Comparison of ENCODE assay signal across 12 cellular contexts in the genomic region with DNA sequence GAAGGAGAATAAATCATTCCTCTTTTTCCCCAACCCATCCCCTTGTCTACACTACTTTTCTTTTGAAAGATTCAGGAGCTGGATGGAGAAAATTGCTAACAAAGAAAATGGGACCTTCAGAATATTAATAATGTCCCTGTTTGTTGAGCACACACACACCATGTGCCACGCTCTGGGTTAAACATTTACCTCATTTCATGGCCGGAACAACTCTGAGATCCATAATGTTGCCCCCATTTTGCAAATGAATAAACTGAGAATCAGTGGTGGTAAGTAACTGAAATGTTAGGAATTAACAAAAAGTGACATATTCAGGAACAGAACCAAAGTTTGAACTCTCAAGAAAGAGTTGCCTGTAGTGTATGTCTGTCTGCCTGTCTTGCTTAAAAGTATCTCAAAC. TPM values are rescaled to one million over a fixed set of nuclear protein-coding genes. Genes with fewer than 3 reads are reported as not detected.
A peak's percentile ranks its signal among the peaks of the same experiment; 100 is the strongest.
DNase-seq lines count a peak whose midpoint lies in the region; ATAC-seq, FAIRE-seq and TF ChIP-seq lines count a peak whose summit lies in the region.
"Had no signal": no experiment of that assay in that cellular context is flagged by ENCODE, and none has a peak within 500 bp of the region (broad histone marks: within the 10 kb centered on the region; RNA-seq: fewer than 3 reads in every experiment).

No MANE protein-coding gene starts in this region.

- no peak overlapping the region for H3K9ac ChIP-seq in HepG2 (ENCODE audit: insufficient read depth, low read depth, low read length)

- H3K36me3 Mint-ChIP-seq in activated naive CD8-positive, alpha-beta T cell treated with anti-CD3 and anti-CD28 coated beads, Interleukin-2, amount 50 U/mL, for 24 hours (ENCODE audit: low read depth), result peaks cover 2% of the 10 kb centered on the region

- CTCF ChIA-PET in HepG2 (lab: Yijun Ruan, JAX; ENCODE audit: low intra/inter-chr PET ratio, low total read pairs), result interaction anchor here (1.6 to 3.6 kb wide), 3 partner anchors 93 to 193 kb away, joined by 5 to 27 read pairs (median 23); no protein-coding TSS in a partner anchor

- 9 to 25% methylated on average over 2 of the region's 2 CpGs for WGBS in body of pancreas, 2 donors
- WGBS in HepG2 (ENCODE audit: low lambda C conversion rate), result 29% methylated on average over 2 of the region's 2 CpGs
- WGBS in transverse colon (ENCODE audit: low coverage in 1 of 2), 2 donors, result 61 to 69% methylated on average over 2 of the region's 2 CpGs

- H3K4me3 Mint-ChIP-seq in activated naive CD8-positive, alpha-beta T cell treated with anti-CD3 and anti-CD28 coated beads, Interleukin-2, amount 50 U/mL, for 24 hours, result no peak overlapping the region

- no peaks in the 10 kb centered on the region for H3K9me3 Mint-ChIP-seq in activated naive CD8-positive, alpha-beta T cell treated with anti-CD3 and anti-CD28 coated beads, Interleukin-2, amount 50 U/mL, for 24 hours

- H3K4me1 Mint-ChIP-seq in activated naive CD8-positive, alpha-beta T cell treated with anti-CD3 and anti-CD28 coated beads, Interleukin-2, amount 50 U/mL, for 24 hours, result peaks cover 14% of the 10 kb centered on the region

- H3K4me2 ChIP-seq in HepG2 (ENCODE audit: low read depth, low read length), result peak overlapping the region; percentile 21

- no peak for TF ChIP-seq POLR2A in body of pancreas (IDR thresholded peaks at IDR 0.05)
- TF ChIP-seq POLR2A in HepG2 (IDR thresholded peaks at IDR 0.05; ENCODE audit: insufficient read depth in 1 of 2, low read depth in 2 of 2, low read length in 2 of 2), result no peak
- no peak for TF ChIP-seq POLR2A in transverse colon (IDR thresholded peaks at IDR 0.05)

- in situ Hi-C loops in HepG2 (cut with HindIII; ENCODE audit: extremely low pct_ligation_motif_present, low pct_unique_long_range_greater_than_20kb), result loop anchor here (5.0 kb wide), 1 partner anchor 194 kb away; no protein-coding TSS in a partner anchor
- in situ Hi-C loops in transverse colon (cut with MboI; ENCODE audit: low pct_ligation_motif_present in 1 of 4, low pct_unique_long_range_greater_than_20kb in 1 of 4, low sequenced_read_pairs in 3 of 4), result no loop called here

- H3K27ac Mint-ChIP-seq in activated naive CD8-positive, alpha-beta T cell treated with anti-CD3 and anti-CD28 coated beads, Interleukin-2, amount 50 U/mL, for 24 hours, result no peak overlapping the region

- H3K9me3 ChIP-seq in body of pancreas (no peaks in the 10 kb centered on the region), HepG2 (ENCODE audit: low read length) (no peaks in the 10 kb centered on the region), transverse colon (no peaks in the 10 kb centered on the region)
- H3K9me3 ChIP-seq in effector memory CD4-positive, alpha-beta T cell (ENCODE audit: control insufficient read depth, low read length), result no peaks in the 10 kb centered on the region

- TF ChIP-seq CTCF in body of pancreas (IDR thresholded peaks at IDR 0.05), result no peak
- TF ChIP-seq CTCF in HepG2 (CRISPR knock-in tag; IDR thresholded peaks at IDR 0.05), result no peak
- no peak for TF ChIP-seq CTCF in transverse colon (IDR thresholded peaks at IDR 0.05)

- H3K27me3 Mint-ChIP-seq in activated naive CD8-positive, alpha-beta T cell treated with anti-CD3 and anti-CD28 coated beads, Interleukin-2, amount 50 U/mL, for 24 hours, result peaks cover 46% of the 10 kb centered on the region

- ATAC-seq in body of pancreas, result no peak
- no peak; the same call in 2 of the 3 replicates for ATAC-seq in HepG2
- no peak for ATAC-seq in activated naive CD8-positive, alpha-beta T cell treated with anti-CD3 and anti-CD28 coated beads, Interleukin-2, amount 50 U/mL, for 24 hours

- H3K79me2 ChIP-seq in HepG2 (ENCODE audit: insufficient read depth, low read length), result no peaks in the 10 kb centered on the region

- H3K4me1 ChIP-seq in body of pancreas, result peaks cover 16% of the 10 kb centered on the region
- H3K4me1 ChIP-seq in HepG2 (ENCODE audit: insufficient read depth, low read length), result peaks cover 29% of the 10 kb centered on the region
- peaks cover 0 to 12% (median 9%) of the 10 kb centered on the region in 4 donors for H3K4me1 ChIP-seq in transverse colon
- no peaks in the 10 kb centered on the region for H3K4me1 ChIP-seq in effector memory CD4-positive, alpha-beta T cell (ENCODE audit: control insufficient read depth, insufficient read depth, low read length, poor library complexity, severe bottlenecking)

- no peak for TF ChIP-seq EP300 in HepG2 (IDR thresholded peaks at IDR 0.05; ENCODE audit: low read depth in 2 of 2, low read length in 2 of 2)
- TF ChIP-seq EP300 in HepG2 (CRISPR knock-in tag; IDR thresholded peaks at IDR 0.05; ENCODE audit: borderline replicate concordance), result no peak
- no peak for TF ChIP-seq EP300 in transverse colon (IDR thresholded peaks at IDR 0.05; ENCODE audit: low read depth)

- no peak for FAIRE-seq in HepG2 (lab: Jason Lieb, UNC)
- FAIRE-seq: bronchial epithelial cell, small intestine had no signal

- peak; percentile 25 for DNase-seq in DMS53 (lab: John Stamatoyannopoulos, UW)
- no peak for DNase-seq in DMS53 treated with DMSO at 0.1 percent for 48 hours (lab: John Stamatoyannopoulos, UW; ENCODE audit: unreplicated experiment)
- DNase-seq in body of pancreas, result no peak
- no peak for DNase-seq in HepG2 (ENCODE audit: low spot score)
- DNase-seq in transverse colon, result no peak
- DNase-seq in activated naive CD8-positive, alpha-beta T cell treated with anti-CD3 and anti-CD28 coated beads, Interleukin-2, amount 50 U/mL, for 24 hours, result no peak
- no peak for DNase-seq in effector memory CD4-positive, alpha-beta T cell
- DNase-seq in activated CD8-positive, alpha-beta memory T cell treated with anti-CD3 and anti-CD28 coated beads, Interleukin-2, amount 50 U/mL, for 4 hours, result no peak
- DNase-seq: NCI-H2081 had no signal

- intact Hi-C loops in body of pancreas (cut with DNase I) (no loop called here), HepG2 (cut with micrococcal nuclease; ENCODE audit: unreplicated experiment) (loop anchor here (5.0 kb wide), 1 partner anchor 91 kb away; no protein-coding TSS in a partner anchor), transverse colon (cut with DNase I; ENCODE audit: low total_unique reads) (no loop called here)

- H3K27ac ChIP-seq in body of pancreas (peak overlapping the region in 3 of 4 donors; percentile 54 to 70 (median 57)), HepG2 (ENCODE audit: extremely low read length, insufficient read depth, low read length) (no peak overlapping the region), transverse colon (peak overlapping the region; percentile 68 to 81 (median 70))
- H3K27ac ChIP-seq in effector memory CD4-positive, alpha-beta T cell (ENCODE audit: insufficient read depth, low read length, poor library complexity, severe bottlenecking), result no peak overlapping the region
- H3K27ac ChIP-seq: 22Rv1 had no signal

- no TSS peak for BruUV-seq in HepG2 (replicated peaks; lab: Mats Ljungman, UMichigan)

- H3K27me3 ChIP-seq in body of pancreas (no peaks in the 10 kb centered on the region), HepG2 (ENCODE audit: control insufficient read depth in 1 of 2, insufficient read depth in 2 of 2, low read length in 2 of 2) (no peaks in the 10 kb centered on the region), transverse colon (no peaks in the 10 kb centered on the region)
- H3K27me3 ChIP-seq in effector memory CD4-positive, alpha-beta T cell (replicated peaks; ENCODE audit: control insufficient read depth, insufficient read depth, low read length, poor library complexity, severe bottlenecking), result peaks cover 4% of the 10 kb centered on the region

- no peak overlapping the region for H3K4me3 ChIP-seq in body of pancreas
- no peak overlapping the region for H3K4me3 ChIP-seq in HepG2 (replicated peaks in 1 of 3; ENCODE audit: insufficient read depth in 1 of 3, low read depth in 2 of 3, low read length in 3 of 3)
- H3K4me3 ChIP-seq in transverse colon, result no peak overlapping the region
- no peak overlapping the region for H3K4me3 ChIP-seq in effector memory CD4-positive, alpha-beta T cell (ENCODE audit: insufficient read depth, low read depth, low read length, poor library complexity, severe bottlenecking)

- no peaks in the 10 kb centered on the region for H3K36me3 ChIP-seq in body of pancreas (replicated peaks in 1 of 2; ENCODE audit: insufficient read depth in 1 of 2, low read depth in 2 of 2)
- H3K36me3 ChIP-seq in HepG2 (replicated peaks in 1 of 2; ENCODE audit: control insufficient read depth in 1 of 2, insufficient read depth in 2 of 2, low read length in 2 of 2), result no peaks in the 10 kb centered on the region
- H3K36me3 ChIP-seq in transverse colon, result no peaks in the 10 kb centered on the region
- H3K36me3 ChIP-seq in effector memory CD4-positive, alpha-beta T cell (ENCODE audit: control insufficient read depth, insufficient read depth, low read length), result no peaks in the 10 kb centered on the region

- H2AFZ ChIP-seq in HepG2 (ENCODE audit: low read length), result no peak overlapping the region

- POLR2A ChIA-PET in HepG2 (lab: Yijun Ruan, JAX), result no interaction called here

- no peak for TF ChIP-seq RAD21 in HepG2 (CRISPR knock-in tag; IDR thresholded peaks at IDR 0.05)

- H4K20me1 ChIP-seq in HepG2 (ENCODE audit: insufficient read depth, low read length), result no peaks in the 10 kb centered on the region

RNA-seq across cellular contexts. Expression of a gene that starts 51.5 kb away (rescaled TPM):
- total RNA-seq in body of pancreas (10 to 100 TPM; 24.1 to 35.0 TPM), HepG2 (2016; rRNA removed; fragmentation: Illumina TruSeq; extraction: Trizol) (48.5 and 81.0 TPM in 2 replicates), transverse colon (100 to 1,000 TPM in 1 of 4 donors, 10 to 100 TPM in 3; 14.2 to 272 (median 32.7) TPM)
- total RNA-seq in HepG2 (2016; cell fraction: cytosol; rRNA removed; fragmentation: Illumina TruSeq; extraction: Trizol; ENCODE audit: low read depth), result 58.3 and 63.0 TPM in 2 replicates
- 49.9 and 76.4 TPM in 2 replicates for total RNA-seq in HepG2 (2016; cell fraction: insoluble cytoplasmic fraction; rRNA removed; fragmentation: Illumina TruSeq; extraction: Trizol)
- total RNA-seq in HepG2 (2016; cell fraction: membrane; rRNA removed; fragmentation: Illumina TruSeq; extraction: Trizol), result 32.5 and 33.6 TPM in 2 replicates
- total RNA-seq in HepG2 (2016; cell fraction: nucleus; rRNA removed; fragmentation: Illumina TruSeq; extraction: Trizol), result 50.6 and 52.2 TPM in 2 replicates
- 27.2 and 30.0 TPM in 2 replicates for polyA plus RNA-seq in HepG2 (2011; rRNA removed)
- polyA plus RNA-seq in HepG2 (2011; cell fraction: cytosol; rRNA removed), result 13.9 and 22.3 TPM in 2 replicates
- polyA plus RNA-seq in HepG2 (2011; cell fraction: nucleus; rRNA removed), result 25.7 and 30.1 TPM in 2 replicates
- polyA plus RNA-seq in HepG2 (2012), result 18.8 and 19.5 TPM in 2 replicates
- 1.1 and 1.2 TPM in 2 replicates for polyA plus RNA-seq in HepG2 (2016; cell fraction: cytosol; fragmentation: Illumina TruSeq; extraction: Trizol; ENCODE audit: low read depth)
- 30.1 and 33.0 TPM in 2 replicates for polyA plus RNA-seq in HepG2 (2016; cell fraction: insoluble cytoplasmic fraction; fragmentation: Illumina TruSeq; extraction: Trizol; ENCODE audit: low read depth)
- polyA plus RNA-seq in HepG2 (2016; cell fraction: membrane; fragmentation: Illumina TruSeq; extraction: Trizol; ENCODE audit: low read depth), result 3.2 and 3.4 TPM in 2 replicates
- polyA plus RNA-seq in HepG2 (2016; cell fraction: nucleus; fragmentation: Illumina TruSeq; extraction: Trizol; ENCODE audit: insufficient read depth, low read depth), result 21.9 and 22.9 TPM in 2 replicates
- polyA minus RNA-seq in HepG2 (2011; rRNA and poly(A)+ RNA removed; ENCODE audit: low replicate concordance), result 56.3 and 87.9 TPM in 2 replicates
- polyA minus RNA-seq in HepG2 (2011; cell fraction: cytosol; rRNA and poly(A)+ RNA removed), result 43.4 and 52.4 TPM in 2 replicates
- polyA minus RNA-seq in HepG2 (2011; cell fraction: nucleus; rRNA and poly(A)+ RNA removed), result 111 and 120 TPM in 2 replicates

RNA-seq across cellular contexts. Expression of a gene that starts 52.4 kb away (rescaled TPM):
- total RNA-seq in body of pancreas, result 10 to 100 TPM in 1 of 2 donors, 1 to 10 TPM in 1; 7.6 to 23.9 TPM
- 138 and 275 TPM in 2 replicates for total RNA-seq in HepG2 (2016; rRNA removed; fragmentation: Illumina TruSeq; extraction: Trizol)
- total RNA-seq in HepG2 (2016; cell fraction: cytosol; rRNA removed; fragmentation: Illumina TruSeq; extraction: Trizol; ENCODE audit: low read depth), result 50.3 and 55.8 TPM in 2 replicates
- total RNA-seq in HepG2 (2016; cell fraction: insoluble cytoplasmic fraction; rRNA removed; fragmentation: Illumina TruSeq; extraction: Trizol), result 131 and 276 TPM in 2 replicates
- 113 and 131 TPM in 2 replicates for total RNA-seq in HepG2 (2016; cell fraction: membrane; rRNA removed; fragmentation: Illumina TruSeq; extraction: Trizol)
- total RNA-seq in HepG2 (2016; cell fraction: nucleus; rRNA removed; fragmentation: Illumina TruSeq; extraction: Trizol), result 247 and 314 TPM in 2 replicates
- polyA plus RNA-seq in HepG2 (2011; rRNA removed), result 441 and 457 TPM in 2 replicates
- 304 and 337 TPM in 2 replicates for polyA plus RNA-seq in HepG2 (2011; cell fraction: cytosol; rRNA removed)
- polyA plus RNA-seq in HepG2 (2011; cell fraction: nucleus; rRNA removed), result 658 and 897 TPM in 2 replicates
- 309 and 371 TPM in 2 replicates for polyA plus RNA-seq in HepG2 (2012)
- polyA plus RNA-seq in HepG2 (2016; cell fraction: cytosol; fragmentation: Illumina TruSeq; extraction: Trizol; ENCODE audit: low read depth), result 43.1 and 46.7 TPM in 2 replicates
- 120 and 134 TPM in 2 replicates for polyA plus RNA-seq in HepG2 (2016; cell fraction: insoluble cytoplasmic fraction; fragmentation: Illumina TruSeq; extraction: Trizol; ENCODE audit: low read depth)
- 83.1 and 98.3 TPM in 2 replicates for polyA plus RNA-seq in HepG2 (2016; cell fraction: membrane; fragmentation: Illumina TruSeq; extraction: Trizol; ENCODE audit: low read depth)
- 385 and 414 TPM in 2 replicates for polyA plus RNA-seq in HepG2 (2016; cell fraction: nucleus; fragmentation: Illumina TruSeq; extraction: Trizol; ENCODE audit: insufficient read depth, low read depth)
- polyA minus RNA-seq in HepG2 (2011; rRNA and poly(A)+ RNA removed; ENCODE audit: low replicate concordance), result 25.5 and 364 TPM in 2 replicates
- polyA minus RNA-seq in HepG2 (2011; cell fraction: cytosol; rRNA and poly(A)+ RNA removed), result 249 and 302 TPM in 2 replicates
- polyA minus RNA-seq in HepG2 (2011; cell fraction: nucleus; rRNA and poly(A)+ RNA removed), result 204 and 216 TPM in 2 replicates
- 10 to 100 TPM; 22.4 to 79.6 (median 29.8) TPM for total RNA-seq in transverse colon

Comparison
In these comparisons a context has a peak if more than half of its experiments do, and no peak if none do; other contexts are left out.
1. H3K27ac ChIP-seq: peak in body of pancreas (3 of 4) and transverse colon (4 of 4); none in HepG2 (single experiment) and effector memory CD4-positive, alpha-beta T cell (single experiment).